In genomic region chr19:49985926-49986325, GRCh38 we compare ENCODE assay signal across 20 cellular contexts. TPM values are rescaled to one million over a fixed set of nuclear protein-coding genes. Genes with fewer than 3 reads are reported as not detected.
A peak's percentile ranks its signal among the peaks of the same experiment; 100 is the strongest.
DNase-seq lines count a peak whose midpoint lies in the region; ATAC-seq and TF ChIP-seq lines count a peak whose summit lies in the region.
"Had no signal": no experiment of that assay in that cellular context is flagged by ENCODE, and none has a peak within 500 bp of the region (broad histone marks: within the 10 kb centered on the region; RNA-seq: fewer than 3 reads in every experiment).

No MANE protein-coding gene starts in this region.

- H3K27ac Mint-ChIP-seq in T-helper 17 cell, result peak overlapping the region; percentile 82
- H3K27ac Mint-ChIP-seq: B cell; CD4-positive, CD25-positive, alpha-beta regulatory T cell had no signal

- no peaks in the 10 kb centered on the region for H3K4me1 ChIP-seq in SK-N-SH (ENCODE audit: control insufficient read depth in 1 of 2, insufficient read depth in 2 of 2, low read depth in 1 of 2, low read length in 1 of 2)

- no peak overlapping the region for H3K9ac ChIP-seq in SK-N-SH

- peaks cover 14% of the 10 kb centered on the region for H3K4me1 Mint-ChIP-seq in T-helper 17 cell
- H3K4me1 Mint-ChIP-seq: B cell had no signal

- H3K36me3 ChIP-seq in SK-N-SH (replicated peaks in 1 of 2; ENCODE audit: control insufficient read depth in 1 of 2, insufficient read depth in 2 of 2, low read length in 1 of 2), result peaks cover 5 to 8% of the 10 kb centered on the region in 2 experiments

- H3F3A ChIP-seq in SK-N-SH (replicated peaks; ENCODE audit: insufficient read depth), result no peaks in the 10 kb centered on the region

- no peaks in the 10 kb centered on the region for H3K9me3 ChIP-seq in SK-N-SH
- no peaks in the 10 kb centered on the region for H3K9me3 ChIP-seq in T-helper 17 cell (ENCODE audit: control insufficient read depth, low read length, poor library complexity, severe bottlenecking)
- H3K9me3 ChIP-seq: Caco-2 had no signal

- 75% methylated on average over 3 of the region's 3 CpGs for WGBS in SK-N-SH (ENCODE audit: low lambda C conversion rate)

- no peak overlapping the region for H3K27ac ChIP-seq in SK-N-SH (ENCODE audit: low read depth in 2 of 2, low read length in 1 of 2)

- H3K36me3 Mint-ChIP-seq in T-helper 17 cell (ENCODE audit: low read depth), result peaks cover 3% of the 10 kb centered on the region

- no peaks in the 10 kb centered on the region for H3K27me3 ChIP-seq in SK-N-SH (ENCODE audit: insufficient read depth)

- TF ChIP-seq EP300 in SK-N-SH (IDR thresholded peaks at IDR 0.05; ENCODE audit: borderline replicate concordance in 1 of 2, low read depth in 1 of 2, low read length in 1 of 2), result no peak

- DNase-seq in SK-N-SH (no peak), EH (ENCODE audit: low read depth) (peak; percentile 13), T-helper 17 cell (no peak), pulmonary artery endothelial cell (ENCODE audit: low read depth, low spot score) (peak; percentile 20), AG08396 (ENCODE audit: low spot score) (no peak), NCI-H2227 (lab: John Stamatoyannopoulos, UW; ENCODE audit: unreplicated experiment) (no peak)
- DNase-seq: ACHN; Caco-2; CD4-positive, CD25-positive, alpha-beta regulatory T cell; GOT3; NCI-H1417; NCI-H187; NCI-H446 treated with DMSO at 0.1 percent for 48 hours; OCI-M1; RPMI8226; T-helper 2 cell had no signal

- no peak for ATAC-seq in SK-N-SH treated with all-trans-retinoic acid at 6 μM for 48 hours
- ATAC-seq in T-helper 17 cell, result no peak
- ATAC-seq in GM19452 (IDR thresholded peaks at IDR 0.05; ENCODE audit: unreplicated experiment), result no peak

- no peak overlapping the region for H3K4me2 ChIP-seq in SK-N-SH

- no peak for TF ChIP-seq CTCF in SK-N-SH (IDR thresholded peaks at IDR 0.05)

- H3K9me2 ChIP-seq in SK-N-SH, result no peaks in the 10 kb centered on the region

- CTCF ChIA-PET in SK-N-SH (lab: Yijun Ruan, JAX), result interaction anchor here (1.4 to 9.6 kb wide), 3 partner anchors 12 to 47 kb away, joined by 4 to 94 read pairs (median 13); no protein-coding TSS in a partner anchor

- H4K20me1 ChIP-seq in SK-N-SH (ENCODE audit: insufficient read depth), result peaks cover 39% of the 10 kb centered on the region

- H3K4me3 ChIP-seq in SK-N-SH (ENCODE audit: low read depth in 2 of 2, low read length in 1 of 2), result no peak overlapping the region

- POLR2A ChIA-PET in SK-N-SH (lab: Yijun Ruan, JAX), result no interaction called here

- H2AFZ ChIP-seq in SK-N-SH (ENCODE audit: low read depth), result no peak overlapping the region

- TF ChIP-seq RAD21 in SK-N-SH (IDR thresholded peaks at IDR 0.05; ENCODE audit: low read length), result no peak

- H3K27me3 Mint-ChIP-seq in T-helper 17 cell, result no peaks in the 10 kb centered on the region
- H3K27me3 Mint-ChIP-seq: B cell; CD4-positive, CD25-positive, alpha-beta regulatory T cell had no signal

- H3K4me3 Mint-ChIP-seq in T-helper 17 cell, result peak overlapping the region; percentile 55
- H3K4me3 Mint-ChIP-seq: B cell; CD4-positive, CD25-positive, alpha-beta regulatory T cell had no signal

- H3K79me2 ChIP-seq in SK-N-SH (ENCODE audit: insufficient read depth), result no peaks in the 10 kb centered on the region

TF ChIP-seq in SK-N-SH, 30 proteins besides CTCF, POLR2A, EP300 and RAD21:
- TF ChIP-seq REST (IDR thresholded peaks at IDR 0.05; ENCODE audit: low read depth, low read length), result 0 out of 2 replicates have a peak, but pooled peaks have one; percentile 12
- TF ChIP-seq CHD2 (IDR thresholded peaks at IDR 0.05; ENCODE audit: low read length, partially characterized antibody), result no peak

TF ChIP-seq in SK-N-SH treated with all-trans-retinoic acid at 6 μM for 48 hours, 23 proteins besides CTCF, POLR2A, EP300 and RAD21:
- TF ChIP-seq PATZ1 (CRISPR knock-in tag; IDR thresholded peaks at IDR 0.05; ENCODE audit: borderline replicate concordance) (no peak), TSHZ2 (CRISPR knock-in tag; IDR thresholded peaks at IDR 0.05) (no peak), ZNF70 (CRISPR knock-in tag; IDR thresholded peaks at IDR 0.05) (no peak), CSDC2 (CRISPR knock-in tag; IDR thresholded peaks at IDR 0.05) (no peak), PPARA (CRISPR knock-in tag; IDR thresholded peaks at IDR 0.05; ENCODE audit: borderline replicate concordance) (no peak), ISL1 (CRISPR knock-in tag; IDR thresholded peaks at IDR 0.05) (no peak), ARNTL (CRISPR knock-in tag; IDR thresholded peaks at IDR 0.05; ENCODE audit: borderline replicate concordance, low read depth) (no peak)

RNA-seq across cellular contexts. Expression of gene SIGLEC11, which starts 25.0 kb away (rescaled TPM):
- polyA plus RNA-seq in SK-N-SH (2012; rRNA removed), result not detected in 2 replicates
- not detected in 2 replicates for polyA plus RNA-seq in SK-N-SH (2012; cell fraction: cytosol; rRNA removed)
- polyA plus RNA-seq in SK-N-SH (2012; cell fraction: nucleus; rRNA removed), result not detected in 2 replicates
- total RNA-seq in T-helper 17 cell (not detected), pulmonary artery endothelial cell (not detected in 2 replicates)
- total RNA-seq: B cell; Caco-2; CD4-positive, CD25-positive, alpha-beta regulatory T cell; LHCN-M2 had no signal
- polyA plus RNA-seq: CD4-positive, CD25-positive, alpha-beta regulatory T cell had no signal

RNA-seq across cellular contexts. Expression of gene VRK3, which starts 39.2 kb away (rescaled TPM):
- polyA plus RNA-seq in SK-N-SH (2012; rRNA removed), result 30.3 and 33.5 TPM in 2 replicates
- polyA plus RNA-seq in SK-N-SH (2012; cell fraction: cytosol; rRNA removed), result 19.0 and 25.2 TPM in 2 replicates
- polyA plus RNA-seq in SK-N-SH (2012; cell fraction: nucleus; rRNA removed), result 51.7 and 57.8 TPM in 2 replicates
- total RNA-seq in T-helper 17 cell, result 10 to 100 TPM; 67.2 to 79.3 TPM
- total RNA-seq in pulmonary artery endothelial cell, result 16.4 and 22.4 TPM in 2 replicates

RNA-seq across cellular contexts. Expression of gene ZNF473, which starts 39.9 kb away (rescaled TPM):
- polyA plus RNA-seq in SK-N-SH (2012; rRNA removed), result 5.4 and 5.9 TPM in 2 replicates
- 3.7 and 4.7 TPM in 2 replicates for polyA plus RNA-seq in SK-N-SH (2012; cell fraction: cytosol; rRNA removed)
- polyA plus RNA-seq in SK-N-SH (2012; cell fraction: nucleus; rRNA removed), result 8.2 and 10.7 TPM in 2 replicates
- total RNA-seq in T-helper 17 cell (1 to 10 TPM; 7.0 to 8.9 TPM), pulmonary artery endothelial cell (7.3 and 10.4 TPM in 2 replicates)

RNA-seq across cellular contexts. Expression of gene NUP62, which starts 56.6 kb away (rescaled TPM):
- 14.6 and 16.2 TPM in 2 replicates for polyA plus RNA-seq in SK-N-SH (2012; rRNA removed)
- 11.7 and 14.3 TPM in 2 replicates for polyA plus RNA-seq in SK-N-SH (2012; cell fraction: cytosol; rRNA removed)
- 21.6 and 23.5 TPM in 2 replicates for polyA plus RNA-seq in SK-N-SH (2012; cell fraction: nucleus; rRNA removed)
- 10 to 100 TPM; 46.8 to 62.4 TPM for total RNA-seq in T-helper 17 cell
- 33.8 and 49.8 TPM in 2 replicates for total RNA-seq in pulmonary artery endothelial cell

RNA-seq across cellular contexts. Expression of gene ATF5, which starts 56.9 kb away (rescaled TPM):
- polyA plus RNA-seq in SK-N-SH (2012; rRNA removed), result 11.1 and 11.7 TPM in 2 replicates
- 10.3 TPM in 2 replicates for polyA plus RNA-seq in SK-N-SH (2012; cell fraction: cytosol; rRNA removed)
- 20.7 and 27.7 TPM in 2 replicates for polyA plus RNA-seq in SK-N-SH (2012; cell fraction: nucleus; rRNA removed)
- 10 to 100 TPM; 31.8 to 36.0 TPM for total RNA-seq in T-helper 17 cell
- total RNA-seq in pulmonary artery endothelial cell, result 5.1 and 5.2 TPM in 2 replicates

Comparison
In these comparisons a context has a peak if more than half of its experiments do, and no peak if none do; other contexts are left out.
1. DNase-seq: peak in EH (single experiment) and pulmonary artery endothelial cell (single experiment); none in SK-N-SH (single experiment), T-helper 17 cell (0 of 3), AG08396 (single experiment) and NCI-H2227 (single experiment).